In the genomic region with DNA sequence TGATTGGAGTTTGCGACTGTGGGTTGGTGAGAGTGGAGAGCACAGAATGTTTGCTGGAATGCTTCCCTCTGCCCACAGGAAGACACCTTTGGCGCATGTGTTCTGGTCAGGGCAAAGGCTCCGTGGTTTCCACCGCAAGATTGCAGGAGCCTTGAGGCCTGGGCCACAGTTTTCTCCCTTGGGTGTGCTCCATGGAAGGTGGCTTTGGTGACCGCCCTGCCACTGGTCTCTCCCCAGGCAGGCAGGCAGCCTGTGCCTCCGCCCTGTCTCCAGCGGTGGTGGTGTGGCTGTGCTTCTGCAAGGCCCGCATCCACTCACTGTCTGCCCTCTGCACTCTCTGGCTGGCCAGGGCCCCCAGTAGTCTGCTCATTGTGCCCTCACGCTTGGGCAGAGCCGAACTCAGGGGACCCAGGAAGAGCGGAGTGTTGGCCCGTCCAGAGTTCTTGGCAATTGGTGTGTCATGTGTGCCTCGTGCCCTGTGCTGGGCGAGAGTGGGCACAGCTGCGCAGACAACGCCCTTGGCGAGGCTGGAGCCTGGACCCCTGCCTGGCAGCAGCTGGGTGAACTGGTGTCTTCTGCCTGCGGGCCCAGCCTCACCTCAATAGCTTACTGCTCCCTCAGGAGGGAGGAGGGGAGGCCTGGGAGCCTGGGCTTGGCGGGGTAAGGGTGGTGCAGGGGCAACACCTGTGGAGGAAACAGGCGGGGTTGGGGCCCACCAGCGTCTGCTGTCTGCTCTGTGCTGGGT, we compare ENCODE assay signal across 8 cellular contexts. TPM values are rescaled to one million over a fixed set of nuclear protein-coding genes. Genes with fewer than 3 reads are reported as not detected.
DNase-seq lines count a peak whose midpoint lies in the region; ATAC-seq and TF ChIP-seq lines count a peak whose summit lies in the region.

No MANE protein-coding gene starts in this region.

- POLR2A ChIA-PET in HEK293 (lab: Yijun Ruan, JAX): interaction anchor here (1.2 to 3.7 kb wide), 2 partner anchors 22 to 34 kb away, joined by 3 to 22 read pairs; a partner anchor contains a TSS

- ATAC-seq in gastroesophageal sphincter (no peak), HG02973 (IDR thresholded peaks at IDR 0.05; ENCODE audit: unreplicated experiment) (no peak)
- no peak for ATAC-seq in stimulated activated memory B cell treated with anti-CD40 and anti-IgM and Interleukin-4, amounts not matched to agents 10 μg/mL and 1 μg/mL and 100 μg/mL, for 72 hours

- H3K4me1 ChIP-seq in HEK293 (ENCODE audit: control insufficient read depth, insufficient read depth, low read length): peaks cover 13% of the 10 kb centered on the region
- peaks cover 6 to 72% (median 36%) of the 10 kb centered on the region in 3 donors for H3K4me1 ChIP-seq in gastroesophageal sphincter

- no peak for DNase-seq in T-helper 2 cell treated with Interferon-gamma antibody and Interleukin-4, amounts not matched to agents 5 μg/mL and 100 μg/mL, for 36 hours (ENCODE audit: low spot score)
- DNase-seq in HuH-7 (ENCODE audit: low spot score): no peak
- DNase-seq in stimulated activated CD8-positive, alpha-beta memory T cell treated with anti-CD3 and anti-CD28 coated beads, Interleukin-4, amount 100 ng/mL, for 48 hours: no peak
- no peak for DNase-seq in SIG-M5 (lab: John Stamatoyannopoulos, UW)

- H3K27ac Mint-ChIP-seq in T-helper 2 cell treated with Interferon-gamma antibody and Interleukin-4, amounts not matched to agents 5 μg/mL and 100 μg/mL, for 36 hours: peak overlapping the region; percentile 98
- H3K27ac Mint-ChIP-seq in stimulated activated memory B cell treated with anti-CD40 and anti-IgM and Interleukin-4, amounts not matched to agents 10 μg/mL and 1 μg/mL and 100 μg/mL, for 72 hours: peak overlapping the region; percentile 58

- no peaks in the 10 kb centered on the region for H3K9me3 Mint-ChIP-seq in T-helper 2 cell treated with Interferon-gamma antibody and Interleukin-4, amounts not matched to agents 5 μg/mL and 100 μg/mL, for 36 hours
- H3K9me3 Mint-ChIP-seq in stimulated activated memory B cell treated with anti-CD40 and anti-IgM and Interleukin-4, amounts not matched to agents 10 μg/mL and 1 μg/mL and 100 μg/mL, for 72 hours: no peaks in the 10 kb centered on the region

- H3K4me3 ChIP-seq in HEK293 (ENCODE audit: low read depth, low read length): no peak overlapping the region
- peak overlapping the region in 1 of 2 donors; percentile 70 for H3K4me3 ChIP-seq in gastroesophageal sphincter

- CTCF ChIA-PET in HEK293 (lab: Yijun Ruan, JAX): interaction anchor here (1.9 kb wide), 1 partner anchor 24 kb away, joined by 23 read pairs; a partner anchor contains a TSS

- no peak for TF ChIP-seq POLR2A in gastroesophageal sphincter (IDR thresholded peaks at IDR 0.05)

- peaks cover 0 to 33% of the 10 kb centered on the region in 2 experiments; a peak in 1 of 3 replicates for H3K36me3 ChIP-seq in HEK293 (ENCODE audit: control insufficient read depth in 2 of 2, insufficient read depth in 1 of 2, low read length in 2 of 2)
- peaks cover 0 to 32% of the 10 kb centered on the region in 2 donors for H3K36me3 ChIP-seq in gastroesophageal sphincter

- H3K4me3 Mint-ChIP-seq in T-helper 2 cell treated with Interferon-gamma antibody and Interleukin-4, amounts not matched to agents 5 μg/mL and 100 μg/mL, for 36 hours: peak overlapping the region; percentile 100
- peak overlapping the region; percentile 71 for H3K4me3 Mint-ChIP-seq in stimulated activated memory B cell treated with anti-CD40 and anti-IgM and Interleukin-4, amounts not matched to agents 10 μg/mL and 1 μg/mL and 100 μg/mL, for 72 hours

- no peak for TF ChIP-seq CTCF in HEK293 (tag by site-specific recombination; IDR thresholded peaks at IDR 0.05)
- TF ChIP-seq CTCF in gastroesophageal sphincter (IDR thresholded peaks at IDR 0.05): no peak

- H3K9me3 ChIP-seq in HEK293 (ENCODE audit: control insufficient read depth, insufficient read depth, low read depth, low read length) (no peaks in the 10 kb centered on the region), gastroesophageal sphincter (no peaks in the 10 kb centered on the region)

- 29% methylated on average over 1 of the region's 21 CpGs; no CpG with 5 or more reads in 1 of the 2 donors for WGBS in gastroesophageal sphincter (ENCODE audit: low coverage in 1 of 2), 2 donors

- TF ChIP-seq EP300 in gastroesophageal sphincter (IDR thresholded peaks at IDR 0.05): no peak

- H3K27ac ChIP-seq in HEK293 (ENCODE audit: extremely low read depth, low read depth, low read length) (no peak overlapping the region), gastroesophageal sphincter (peak overlapping the region in 3 of 4 donors; percentile 93 to 99 (median 97))

- H3K36me3 Mint-ChIP-seq in T-helper 2 cell treated with Interferon-gamma antibody and Interleukin-4, amounts not matched to agents 5 μg/mL and 100 μg/mL, for 36 hours (ENCODE audit: low read depth): peaks cover 14% of the 10 kb centered on the region
- H3K36me3 Mint-ChIP-seq in stimulated activated memory B cell treated with anti-CD40 and anti-IgM and Interleukin-4, amounts not matched to agents 10 μg/mL and 1 μg/mL and 100 μg/mL, for 72 hours: peaks cover 10% of the 10 kb centered on the region

- H3K27me3 ChIP-seq in gastroesophageal sphincter: no peaks in the 10 kb centered on the region

- peaks cover 26% of the 10 kb centered on the region for H3K4me1 Mint-ChIP-seq in T-helper 2 cell treated with Interferon-gamma antibody and Interleukin-4, amounts not matched to agents 5 μg/mL and 100 μg/mL, for 36 hours (ENCODE audit: low read depth)
- H3K4me1 Mint-ChIP-seq in stimulated activated memory B cell treated with anti-CD40 and anti-IgM and Interleukin-4, amounts not matched to agents 10 μg/mL and 1 μg/mL and 100 μg/mL, for 72 hours: peaks cover 61% of the 10 kb centered on the region

- H3K27me3 Mint-ChIP-seq in T-helper 2 cell treated with Interferon-gamma antibody and Interleukin-4, amounts not matched to agents 5 μg/mL and 100 μg/mL, for 36 hours (ENCODE audit: low read depth): peaks cover 6% of the 10 kb centered on the region
- H3K27me3 Mint-ChIP-seq in stimulated activated memory B cell treated with anti-CD40 and anti-IgM and Interleukin-4, amounts not matched to agents 10 μg/mL and 1 μg/mL and 100 μg/mL, for 72 hours: no peaks in the 10 kb centered on the region

TF ChIP-seq in HEK293, 187 proteins besides CTCF, POLR2A, EP300 and RAD21 (continues in another document):
- TF ChIP-seq, protein P1, sequence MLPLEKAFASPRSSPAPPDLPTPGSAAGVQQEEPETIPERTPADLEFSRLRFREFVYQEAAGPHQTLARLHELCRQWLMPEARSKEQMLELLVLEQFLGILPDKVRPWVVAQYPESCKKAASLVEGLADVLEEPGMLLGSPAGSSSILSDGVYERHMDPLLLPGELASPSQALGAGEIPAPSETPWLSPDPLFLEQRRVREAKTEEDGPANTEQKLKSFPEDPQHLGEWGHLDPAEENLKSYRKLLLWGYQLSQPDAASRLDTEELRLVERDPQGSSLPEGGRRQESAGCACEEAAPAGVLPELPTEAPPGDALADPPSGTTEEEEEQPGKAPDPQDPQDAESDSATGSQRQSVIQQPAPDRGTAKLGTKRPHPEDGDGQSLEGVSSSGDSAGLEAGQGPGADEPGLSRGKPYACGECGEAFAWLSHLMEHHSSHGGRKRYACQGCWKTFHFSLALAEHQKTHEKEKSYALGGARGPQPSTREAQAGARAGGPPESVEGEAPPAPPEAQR (tag by site-specific recombination; IDR thresholded peaks at IDR 0.05): no peak
- TF ChIP-seq ZNF175 (tag by site-specific recombination; IDR thresholded peaks at IDR 0.05) (no peak), KLF1 (tag by site-specific recombination; IDR thresholded peaks at IDR 0.05) (peak; percentile 93), EGR2 (tag by site-specific recombination; IDR thresholded peaks at IDR 0.05; ENCODE audit: low read depth) (peak; percentile 92; the same call in 1 of the 2 replicates), ZNF223 (tag by site-specific recombination; IDR thresholded peaks at IDR 0.05) (no peak), ZNF239 (tag by site-specific recombination; IDR thresholded peaks at IDR 0.05) (no peak)
- TF ChIP-seq, protein P2, sequence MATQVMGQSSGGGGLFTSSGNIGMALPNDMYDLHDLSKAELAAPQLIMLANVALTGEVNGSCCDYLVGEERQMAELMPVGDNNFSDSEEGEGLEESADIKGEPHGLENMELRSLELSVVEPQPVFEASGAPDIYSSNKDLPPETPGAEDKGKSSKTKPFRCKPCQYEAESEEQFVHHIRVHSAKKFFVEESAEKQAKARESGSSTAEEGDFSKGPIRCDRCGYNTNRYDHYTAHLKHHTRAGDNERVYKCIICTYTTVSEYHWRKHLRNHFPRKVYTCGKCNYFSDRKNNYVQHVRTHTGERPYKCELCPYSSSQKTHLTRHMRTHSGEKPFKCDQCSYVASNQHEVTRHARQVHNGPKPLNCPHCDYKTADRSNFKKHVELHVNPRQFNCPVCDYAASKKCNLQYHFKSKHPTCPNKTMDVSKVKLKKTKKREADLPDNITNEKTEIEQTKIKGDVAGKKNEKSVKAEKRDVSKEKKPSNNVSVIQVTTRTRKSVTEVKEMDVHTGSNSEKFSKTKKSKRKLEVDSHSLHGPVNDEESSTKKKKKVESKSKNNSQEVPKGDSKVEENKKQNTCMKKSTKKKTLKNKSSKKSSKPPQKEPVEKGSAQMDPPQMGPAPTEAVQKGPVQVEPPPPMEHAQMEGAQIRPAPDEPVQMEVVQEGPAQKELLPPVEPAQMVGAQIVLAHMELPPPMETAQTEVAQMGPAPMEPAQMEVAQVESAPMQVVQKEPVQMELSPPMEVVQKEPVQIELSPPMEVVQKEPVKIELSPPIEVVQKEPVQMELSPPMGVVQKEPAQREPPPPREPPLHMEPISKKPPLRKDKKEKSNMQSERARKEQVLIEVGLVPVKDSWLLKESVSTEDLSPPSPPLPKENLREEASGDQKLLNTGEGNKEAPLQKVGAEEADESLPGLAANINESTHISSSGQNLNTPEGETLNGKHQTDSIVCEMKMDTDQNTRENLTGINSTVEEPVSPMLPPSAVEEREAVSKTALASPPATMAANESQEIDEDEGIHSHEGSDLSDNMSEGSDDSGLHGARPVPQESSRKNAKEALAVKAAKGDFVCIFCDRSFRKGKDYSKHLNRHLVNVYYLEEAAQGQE (tag by site-specific recombination; IDR thresholded peaks at IDR 0.05): no peak

RNA-seq across cellular contexts. Expression of a gene that starts 2.0 kb away (rescaled TPM):
- total RNA-seq in gastroesophageal sphincter: 100 to 1,000 TPM; 234 to 504 (median 299) TPM

RNA-seq across cellular contexts. Expression of a gene that starts 7.7 kb away (rescaled TPM):
- total RNA-seq in gastroesophageal sphincter: 1 to 10 TPM; 5.1 to 9.0 (median 7.0) TPM

RNA-seq across cellular contexts. Expression of a gene that starts 23.6 kb away (rescaled TPM):
- 10 to 100 TPM in 1 of 4 donors, 1 to 10 TPM in 3; 4.2 to 11.3 (median 7.4) TPM for total RNA-seq in gastroesophageal sphincter

RNA-seq across cellular contexts. Expression of a gene that starts 32.9 kb away (rescaled TPM):
- 100 to 1,000 TPM in 2 of 4 donors, 10 to 100 TPM in 2; 50.2 to 394 (median 81.5) TPM for total RNA-seq in gastroesophageal sphincter

RNA-seq across cellular contexts. Expression of a gene that starts 38.9 kb away (rescaled TPM):
- total RNA-seq in gastroesophageal sphincter: 10 to 100 TPM; 11.6 to 16.0 (median 14.6) TPM
